In genomic region chr9:137813651-137814415, GRCh38 we compare ENCODE assay signal across 23 cellular contexts.
DNase-seq lines count a peak whose midpoint lies in the region; ATAC-seq and TF ChIP-seq lines count a peak whose summit lies in the region.
"Had no signal": no experiment of that assay in that cellular context is flagged by ENCODE, and none has a peak within 500 bp of the region (broad histone marks: within the 10 kb centered on the region; RNA-seq: fewer than 3 reads in every experiment).

No MANE protein-coding gene starts in this region.

- H3K4me1 ChIP-seq in left lung (no peaks in the 10 kb centered on the region), upper lobe of left lung (peaks cover 0 to 10% (median 0%) of the 10 kb centered on the region in 4 donors), endodermal cell (ENCODE audit: control insufficient read depth, insufficient read depth, low read length) (no peaks in the 10 kb centered on the region)

- peaks cover 68% of the 10 kb centered on the region for H3K36me3 Mint-ChIP-seq in endodermal cell (ENCODE audit: low read depth)

- TF ChIP-seq CTCF in RWPE1 (conservative IDR thresholded peaks at IDR 0.05; ENCODE audit: low read depth) (no peak), left lung (IDR thresholded peaks at IDR 0.05) (no peak), upper lobe of left lung (IDR thresholded peaks at IDR 0.05) (no peak), endodermal cell (conservative IDR thresholded peaks at IDR 0.05) (no peak)

- 69 to 80% methylated on average over 22 to 24 of the region's 26 CpGs for WGBS in upper lobe of left lung, 2 donors
- WGBS in endodermal cell (ENCODE audit: insufficient coverage in 1 of 2, insufficient read length in 1 of 2), 2 experiments = 96 to 99% methylated on average over 10 to 23 of the region's 26 CpGs

- intact Hi-C loops in left lung (cut with DNase I) = no loop called here

- H3K4me3 Mint-ChIP-seq in endodermal cell = no peak overlapping the region
- H3K4me3 Mint-ChIP-seq: CD4-positive, alpha-beta memory T cell; HFFc6; neural crest cell had no signal

- TF ChIP-seq POLR2A in upper lobe of left lung (IDR thresholded peaks at IDR 0.05) = no peak

- peaks cover 14% of the 10 kb centered on the region for H3K9me3 Mint-ChIP-seq in endodermal cell
- H3K9me3 Mint-ChIP-seq: CD4-positive, alpha-beta memory T cell; HFFc6; neural crest cell had no signal

- H3K27ac Mint-ChIP-seq in endodermal cell = no peak overlapping the region
- H3K27ac Mint-ChIP-seq: HFFc6 had no signal

- H3K27me3 ChIP-seq in left lung = no peaks in the 10 kb centered on the region
- H3K27me3 ChIP-seq in upper lobe of left lung = no peaks in the 10 kb centered on the region
- no peaks in the 10 kb centered on the region for H3K27me3 ChIP-seq in endodermal cell (ENCODE audit: control insufficient read depth, insufficient read depth, low read length, poor library complexity, severe bottlenecking)
- H3K27me3 ChIP-seq: cardiac muscle cell, dorsolateral prefrontal cortex had no signal

- CTCF ChIA-PET in RWPE1 (lab: Yijun Ruan, JAX) = interaction anchor here (0.7 kb wide), 1 partner anchor 68 kb away, joined by 5 read pairs; no protein-coding TSS in a partner anchor

- no peak overlapping the region for H3K4me3 ChIP-seq in left lung
- H3K4me3 ChIP-seq in upper lobe of left lung = no peak overlapping the region
- H3K4me3 ChIP-seq in endodermal cell (ENCODE audit: low read length) = no peak overlapping the region
- H3K4me3 ChIP-seq: cardiac muscle cell, dorsolateral prefrontal cortex had no signal

- H3K27me3 Mint-ChIP-seq in endodermal cell (ENCODE audit: insufficient read depth) = no peaks in the 10 kb centered on the region
- H3K27me3 Mint-ChIP-seq: CD4-positive, alpha-beta memory T cell had no signal

- H3K27ac ChIP-seq in RWPE1 = peak overlapping the region; percentile 73
- no peak overlapping the region for H3K27ac ChIP-seq in left lung
- peak overlapping the region in 1 of 4 donors; percentile 65 for H3K27ac ChIP-seq in upper lobe of left lung
- H3K27ac ChIP-seq in endodermal cell (ENCODE audit: low read depth, low read length) = no peak overlapping the region
- H3K27ac ChIP-seq: 22Rv1, cardiac muscle cell, KMS-11 had no signal

- H3K4me1 Mint-ChIP-seq in endodermal cell = no peaks in the 10 kb centered on the region
- H3K4me1 Mint-ChIP-seq: CD4-positive, alpha-beta memory T cell; neural crest cell had no signal

- POLR2A ChIA-PET in RWPE1 (lab: Yijun Ruan, JAX; ENCODE audit: low non-redundant PET) = no interaction called here

- DNase-seq in NCI-H1417 (lab: John Stamatoyannopoulos, UW) = peak; percentile 73 to 92 (median 78)
- no peak for DNase-seq in NCI-H1417 treated with DMSO at 0.1 percent for 48 hours (lab: John Stamatoyannopoulos, UW)
- peak; percentile 50 for DNase-seq in RWPE1 (ENCODE audit: low spot score)
- peak in 1 of 2 donors; percentile 80 for DNase-seq in left lung
- DNase-seq in upper lobe of left lung = peak; percentile 86 to 87
- DNase-seq in cortex of kidney (lab: John Stamatoyannopoulos, UW) = no peak
- no peak for DNase-seq in endodermal cell
- DNase-seq: activated CD4-positive, alpha-beta T cell treated with anti-CD3 and anti-CD28 coated beads, Interleukin-2, amount 50 U/mL, for 48 hours; activated CD4-positive, CD25-positive, alpha-beta regulatory T cell; activated effector memory CD4-positive, alpha-beta T cell treated with Interleukin-2 at 50 U/mL for 16 hours; CD4-positive, alpha-beta memory T cell; HFFc6; NCI-H2029 treated with DMSO at 0.1 percent for 48 hours; NCI-H526 treated with DMSO at 0.1 percent for 48 hours; RPMI8226; T1000 had no signal

- TF ChIP-seq EP300 in upper lobe of left lung (IDR thresholded peaks at IDR 0.05) = peak in 1 of 4 donors; percentile 32

- H3K36me3 ChIP-seq in left lung = peaks cover 0 to 86% of the 10 kb centered on the region in 2 donors
- peaks cover 38 to 88% (median 78%) of the 10 kb centered on the region in 4 donors for H3K36me3 ChIP-seq in upper lobe of left lung
- peaks cover 54% of the 10 kb centered on the region for H3K36me3 ChIP-seq in endodermal cell (ENCODE audit: control insufficient read depth, insufficient read depth, low read length)

- ATAC-seq in left lung = peak; percentile 90
- ATAC-seq in upper lobe of left lung (ENCODE audit: low FRiP score in 2 of 2) = peak; percentile 24 to 81
- no peak for ATAC-seq in GM18861 (IDR thresholded peaks at IDR 0.05; ENCODE audit: unreplicated experiment)
- ATAC-seq: left lobe of liver had no signal

- H3K9ac ChIP-seq in endodermal cell (ENCODE audit: extremely low read depth, low read length, poor library complexity, severe bottlenecking) = no peak overlapping the region
- H3K9ac ChIP-seq: KMS-11 had no signal

- H3K9me3 ChIP-seq in left lung = no peaks in the 10 kb centered on the region
- H3K9me3 ChIP-seq in upper lobe of left lung = no peaks in the 10 kb centered on the region
- peaks cover 7% of the 10 kb centered on the region for H3K9me3 ChIP-seq in endodermal cell (ENCODE audit: control insufficient read depth, low read length)

Comparison
In these comparisons a context has a peak if more than half of its experiments do, and no peak if none do; other contexts are left out.
1. DNase-seq: peak in NCI-H1417 (3 of 3), RWPE1 (single experiment) and upper lobe of left lung (2 of 2); none in NCI-H1417 treated with DMSO at 0.1 percent for 48 hours (single experiment), cortex of kidney (single experiment) and endodermal cell (single experiment).